In the genomic region with DNA sequence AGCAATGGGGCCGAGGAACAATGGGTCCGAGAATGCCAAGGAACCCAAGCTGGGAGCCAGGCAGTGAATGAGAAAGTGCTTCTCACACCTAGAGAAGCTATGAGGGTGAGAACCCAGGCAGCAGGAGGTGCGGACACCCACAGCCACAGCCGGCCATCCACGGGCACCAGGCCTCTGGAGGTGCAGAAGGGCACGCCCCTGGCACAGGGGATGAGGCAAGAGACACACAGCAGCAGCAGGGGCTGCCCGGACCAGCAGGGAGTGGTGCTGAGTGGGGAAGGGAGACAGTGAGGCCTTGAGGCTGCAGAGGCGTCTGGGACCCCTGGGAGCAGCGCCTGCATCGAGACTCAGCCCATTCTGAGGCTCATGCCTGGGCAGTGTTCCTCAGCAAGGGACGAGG, we compare ENCODE assay signal across 20 cellular contexts.
A peak's percentile ranks its signal among the peaks of the same experiment; 100 is the strongest.
DNase-seq lines count a peak whose midpoint lies in the region; ATAC-seq and TF ChIP-seq lines count a peak whose summit lies in the region.
"Had no signal": no experiment of that assay in that cellular context is flagged by ENCODE, and none has a peak within 500 bp of the region (broad histone marks: within the 10 kb centered on the region; RNA-seq: fewer than 3 reads in every experiment).

No MANE protein-coding gene starts in this region.

- DNase-seq in GM23338 (ENCODE audit: low spot score), result no peak
- no peak for DNase-seq in natural killer cell
- no peak for DNase-seq in type B pancreatic cell (ENCODE audit: extremely low spot score, unreplicated experiment)
- DNase-seq: COR-L47, GOT3, NCI-H1417, NCI-H187, NCI-H226, NCI-H524, NCI-H82, PC-3, RPMI8226 had no signal

- H3K4me2 ChIP-seq in BLaER1 (peak overlapping the region; percentile 87), GM23338 (no peak overlapping the region)
- H3K4me2 ChIP-seq: A549, KMS-11 had no signal

- peak overlapping the region; percentile 78 for H3K27ac ChIP-seq in BLaER1
- H3K27ac ChIP-seq in GM23338 (ENCODE audit: low read depth), result no peak overlapping the region
- H3K27ac ChIP-seq: A549, C4-2B, KMS-11 had no signal

- H3K9me3 Mint-ChIP-seq in GM23338, result peaks cover under 1% of the 10 kb centered on the region; the same call in 2 of the 3 replicates
- H3K9me3 Mint-ChIP-seq in dendritic cell treated with granulocyte-macrophage colony-stimulating factor and Interleukin-4, amounts not matched to agents 40 ng/mL and 50 ng/mL, for 4 days, result no peaks in the 10 kb centered on the region
- peaks cover 5 to 6% of the 10 kb centered on the region in 2 donors for H3K9me3 Mint-ChIP-seq in natural killer cell
- peaks cover 2% of the 10 kb centered on the region for H3K9me3 Mint-ChIP-seq in type B pancreatic cell

- H3K27me3 ChIP-seq in BLaER1 (no peaks in the 10 kb centered on the region), GM23338 (ENCODE audit: insufficient read depth) (no peaks in the 10 kb centered on the region)

- H3K9me3 ChIP-seq in BLaER1, result no peaks in the 10 kb centered on the region
- H3K9me3 ChIP-seq: A549 had no signal

- H3K4me1 ChIP-seq in BLaER1, result peaks cover 94% of the 10 kb centered on the region
- H3K4me1 ChIP-seq in GM23338 (ENCODE audit: insufficient read depth), result no peaks in the 10 kb centered on the region
- H3K4me1 ChIP-seq: A549 had no signal

- ATAC-seq in GM23338 (peak; percentile 17; the same call in 2 of the 3 replicates), natural killer cell (peak in 2 of 3 donors; percentile 22 to 49), GM21528 (IDR thresholded peaks at IDR 0.05; ENCODE audit: low FRiP score, unreplicated experiment) (no peak), GM18502 (IDR thresholded peaks at IDR 0.05; ENCODE audit: poor library complexity, unreplicated experiment) (no peak), HG02973 (IDR thresholded peaks at IDR 0.05; ENCODE audit: unreplicated experiment) (no peak)
- ATAC-seq: A549, PC-3 had no signal

- intact Hi-C loops in dendritic cell treated with granulocyte-macrophage colony-stimulating factor and Interleukin-4, amounts not matched to agents 40 ng/mL and 50 ng/mL, for 4 days (cut with micrococcal nuclease), result no loop called here
- intact Hi-C loops in natural killer cell (cut with micrococcal nuclease), result no loop called here

- no peak overlapping the region for H3K4me3 ChIP-seq in BLaER1
- no peak overlapping the region for H3K4me3 ChIP-seq in GM23338
- H3K4me3 ChIP-seq: A549 had no signal

- no peaks in the 10 kb centered on the region for H3F3A ChIP-seq in GM23338 (replicated peaks; ENCODE audit: low read depth)

- peaks cover 8% of the 10 kb centered on the region; the same call in 1 of the 3 replicates for H3K4me1 Mint-ChIP-seq in GM23338
- H3K4me1 Mint-ChIP-seq in dendritic cell treated with granulocyte-macrophage colony-stimulating factor and Interleukin-4, amounts not matched to agents 40 ng/mL and 50 ng/mL, for 4 days (ENCODE audit: low read depth), result peaks cover 57% of the 10 kb centered on the region
- H3K4me1 Mint-ChIP-seq in natural killer cell, result peaks cover 52 to 73% of the 10 kb centered on the region in 2 donors
- H3K4me1 Mint-ChIP-seq in type B pancreatic cell (ENCODE audit: unreplicated experiment), result peaks cover 23% of the 10 kb centered on the region

- no peaks in the 10 kb centered on the region for H3K9me2 ChIP-seq in GM23338 (ENCODE audit: insufficient read depth)

- H3K27me3 Mint-ChIP-seq in GM23338 (ENCODE audit: insufficient read depth, low read depth, poor library complexity), result peaks cover 11% of the 10 kb centered on the region
- no peaks in the 10 kb centered on the region for H3K27me3 Mint-ChIP-seq in dendritic cell treated with granulocyte-macrophage colony-stimulating factor and Interleukin-4, amounts not matched to agents 40 ng/mL and 50 ng/mL, for 4 days
- H3K27me3 Mint-ChIP-seq in natural killer cell (ENCODE audit: low read depth in 2 of 2), result peaks cover 16 to 30% of the 10 kb centered on the region in 2 donors
- H3K27me3 Mint-ChIP-seq in type B pancreatic cell, result no peaks in the 10 kb centered on the region

- no peak overlapping the region for H2AFZ ChIP-seq in GM23338

- peaks cover 82% of the 10 kb centered on the region for H4K20me1 ChIP-seq in BLaER1
- no peaks in the 10 kb centered on the region for H4K20me1 ChIP-seq in GM23338 (replicated peaks; ENCODE audit: insufficient read depth)

- H3K4me3 Mint-ChIP-seq in GM23338 (no peak overlapping the region), natural killer cell (peak overlapping the region; percentile 83), type B pancreatic cell (no peak overlapping the region)
- H3K4me3 Mint-ChIP-seq in dendritic cell treated with granulocyte-macrophage colony-stimulating factor and Interleukin-4, amounts not matched to agents 40 ng/mL and 50 ng/mL, for 4 days, result no peak overlapping the region

- TF ChIP-seq CTCF in GM23338 (conservative IDR thresholded peaks at IDR 0.05; ENCODE audit: low read depth in 2 of 2) (no peak), natural killer cell (IDR thresholded peaks at IDR 0.05) (no peak), type B pancreatic cell (conservative IDR thresholded peaks at IDR 0.05) (no peak)

- H3K27ac Mint-ChIP-seq in GM23338 (peak overlapping the region; percentile 70), natural killer cell (peak overlapping the region; percentile 29 to 65), type B pancreatic cell (no peak overlapping the region)
- peak overlapping the region; percentile 65 for H3K27ac Mint-ChIP-seq in dendritic cell treated with granulocyte-macrophage colony-stimulating factor and Interleukin-4, amounts not matched to agents 40 ng/mL and 50 ng/mL, for 4 days

- peaks cover 17% of the 10 kb centered on the region for H3K36me3 Mint-ChIP-seq in GM23338 (ENCODE audit: low read depth)
- H3K36me3 Mint-ChIP-seq in dendritic cell treated with granulocyte-macrophage colony-stimulating factor and Interleukin-4, amounts not matched to agents 40 ng/mL and 50 ng/mL, for 4 days (ENCODE audit: low read depth), result peaks cover 47% of the 10 kb centered on the region
- H3K36me3 Mint-ChIP-seq in natural killer cell, result no peaks in the 10 kb centered on the region
- H3K36me3 Mint-ChIP-seq in type B pancreatic cell, result peaks cover 2% of the 10 kb centered on the region

- peak overlapping the region; percentile 54 for H3K9ac ChIP-seq in BLaER1
- H3K9ac ChIP-seq: KMS-11 had no signal

- 0 out of 2 replicates have a peak, but pooled peaks cover 2% of the 10 kb centered on the region for H3K79me2 ChIP-seq in GM23338 (replicated peaks; ENCODE audit: insufficient read depth)

- peaks cover 30% of the 10 kb centered on the region for H3K36me3 ChIP-seq in BLaER1
- H3K36me3 ChIP-seq in GM23338 (ENCODE audit: insufficient read depth), result no peaks in the 10 kb centered on the region

TF ChIP-seq in GM23338, 12 proteins besides CTCF, POLR2A, EP300 and RAD21 (continues in another document):
- TF ChIP-seq EZH2 (IDR thresholded peaks at IDR 0.05; ENCODE audit: low read depth, unreplicated experiment), result no peak
- no peak for TF ChIP-seq STAT1 (IDR thresholded peaks at IDR 0.05; ENCODE audit: unreplicated experiment)
- TF ChIP-seq, protein P1, sequence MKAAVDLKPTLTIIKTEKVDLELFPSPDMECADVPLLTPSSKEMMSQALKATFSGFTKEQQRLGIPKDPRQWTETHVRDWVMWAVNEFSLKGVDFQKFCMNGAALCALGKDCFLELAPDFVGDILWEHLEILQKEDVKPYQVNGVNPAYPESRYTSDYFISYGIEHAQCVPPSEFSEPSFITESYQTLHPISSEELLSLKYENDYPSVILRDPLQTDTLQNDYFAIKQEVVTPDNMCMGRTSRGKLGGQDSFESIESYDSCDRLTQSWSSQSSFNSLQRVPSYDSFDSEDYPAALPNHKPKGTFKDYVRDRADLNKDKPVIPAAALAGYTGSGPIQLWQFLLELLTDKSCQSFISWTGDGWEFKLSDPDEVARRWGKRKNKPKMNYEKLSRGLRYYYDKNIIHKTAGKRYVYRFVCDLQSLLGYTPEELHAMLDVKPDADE (IDR thresholded peaks at IDR 0.05), result no peak
- TF ChIP-seq ZNF331 (CRISPR knock-in tag; IDR thresholded peaks at IDR 0.05; ENCODE audit: low read depth), result no peak
- no peak for TF ChIP-seq NANOG (IDR thresholded peaks at IDR 0.05; ENCODE audit: borderline replicate concordance)
- TF ChIP-seq EZH2phosphoT487 (IDR thresholded peaks at IDR 0.05; ENCODE audit: unreplicated experiment), result no peak
- TF ChIP-seq JUNB (IDR thresholded peaks at IDR 0.05; ENCODE audit: unreplicated experiment), result no peak

Comparison
In these comparisons a context has a peak if more than half of its experiments do, and no peak if none do; other contexts are left out.
1. ATAC-seq: peak in GM23338 (single experiment) and natural killer cell (2 of 3); none in GM21528 (single experiment), GM18502 (single experiment) and HG02973 (single experiment).